Comparison of ENCODE assay signal across 15 cellular contexts in the genomic region with DNA sequence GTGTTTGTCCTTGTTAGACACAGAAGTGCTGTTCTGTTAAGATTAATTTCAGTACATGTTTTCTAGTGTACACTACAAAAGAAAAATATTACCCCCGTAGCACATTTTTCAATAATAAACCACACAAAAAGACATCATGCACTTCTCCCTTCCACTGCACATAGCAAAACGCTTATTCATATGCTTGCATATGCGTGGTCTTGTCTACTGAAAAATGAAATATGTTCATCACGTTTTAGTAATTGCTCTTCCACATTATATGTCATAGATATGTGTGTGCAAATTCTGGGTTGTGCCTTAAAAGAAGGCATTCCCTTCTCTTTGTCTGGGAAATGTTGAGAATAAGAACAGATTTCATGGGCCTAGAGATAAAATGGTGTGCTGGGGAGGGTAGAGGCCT.
DNase-seq lines count a peak whose midpoint lies in the region; ATAC-seq and TF ChIP-seq lines count a peak whose summit lies in the region.
"Had no signal": no experiment of that assay in that cellular context is flagged by ENCODE, and none has a peak within 500 bp of the region (broad histone marks: within the 10 kb centered on the region; RNA-seq: fewer than 3 reads in every experiment).

No MANE protein-coding gene starts in this region.

- ATAC-seq in RWPE2 (ENCODE audit: low read depth) = peak; percentile 58
- ATAC-seq: A549 had no signal

- H3K4me3 ChIP-seq in RWPE2 (ENCODE audit: severe bottlenecking) (no peak overlapping the region), epithelial cell of esophagus (ENCODE audit: low read length) (no peak overlapping the region)
- H3K4me3 ChIP-seq: A549, HAP-1 had no signal

- TF ChIP-seq CTCF in RWPE2 (IDR thresholded peaks at IDR 0.05; ENCODE audit: poor library complexity, severe bottlenecking) = no peak
- TF ChIP-seq CTCF in epithelial cell of esophagus (IDR thresholded peaks at IDR 0.05; ENCODE audit: insufficient read depth, low read depth, low read length, missing control alignments) = no peak

- H3K36me3 ChIP-seq in RWPE2 (ENCODE audit: low read depth) = no peaks in the 10 kb centered on the region
- H3K36me3 ChIP-seq: BE2C, HAP-1 had no signal

- DNase-seq in HCEC 1CT (peak; percentile 37), RWPE2 (ENCODE audit: low spot score) (no peak), epithelial cell of esophagus (ENCODE audit: low read depth) (peak; percentile 41), NCI-H2081 treated with DMSO at 0.1 percent for 48 hours (lab: John Stamatoyannopoulos, UW) (no peak), NOMO-1 treated with dmso at 0.1 percent for 144 hours (lab: John Stamatoyannopoulos, UW; ENCODE audit: unreplicated experiment) (no peak), ureter (ENCODE audit: low spot score) (no peak)
- DNase-seq: BE2C; CD4-positive, alpha-beta memory T cell; DMS79; GDM1; GOT3 had no signal

- H3K27ac ChIP-seq in RWPE2 (ENCODE audit: poor library complexity, severe bottlenecking) = peak overlapping the region; percentile 24
- H3K27ac ChIP-seq: A549, C4-2B, HL-60 had no signal

- peaks cover 28% of the 10 kb centered on the region for H3K4me1 ChIP-seq in RWPE2 (ENCODE audit: insufficient read depth, poor library complexity, severe bottlenecking)
- H3K4me1 ChIP-seq: BE2C had no signal

- no peaks in the 10 kb centered on the region for H3K9me3 ChIP-seq in RWPE2 (ENCODE audit: severe bottlenecking)
- H3K9me3 ChIP-seq: A549, BE2C, HAP-1 had no signal

- H3K27me3 ChIP-seq in RWPE2 (ENCODE audit: insufficient read depth, poor library complexity, severe bottlenecking) = no peaks in the 10 kb centered on the region
- H3K27me3 ChIP-seq: BE2C had no signal

Comparison
In these comparisons a context has a peak if more than half of its experiments do, and no peak if none do; other contexts are left out.
1. DNase-seq: peak in HCEC 1CT (single experiment) and epithelial cell of esophagus (single experiment); none in RWPE2 (single experiment), NCI-H2081 treated with DMSO at 0.1 percent for 48 hours (single experiment), NOMO-1 treated with dmso at 0.1 percent for 144 hours (single experiment) and ureter (single experiment).